ENCODE assay signal across 10 cellular contexts in the genomic region with DNA sequence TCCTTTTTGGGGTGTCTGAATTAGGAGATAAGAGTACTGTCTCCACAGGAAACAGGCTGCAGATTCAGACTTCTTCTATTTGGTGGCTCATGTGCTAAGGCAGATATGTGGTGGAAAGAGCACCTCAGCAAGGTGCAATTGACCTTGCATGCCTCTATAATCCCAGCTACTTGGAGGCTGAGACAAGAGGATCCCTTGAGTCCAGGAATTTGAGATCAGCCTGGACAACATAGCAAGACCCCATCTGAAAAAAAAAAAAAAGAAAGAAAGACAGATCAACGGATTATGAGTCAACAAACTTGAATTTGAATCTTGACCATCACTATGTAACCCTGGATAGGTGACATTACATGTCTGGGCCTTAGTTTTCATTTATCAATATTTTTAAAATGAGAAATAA.
"Had no signal": no experiment of that assay in that cellular context is flagged by ENCODE, and none has a peak within 500 bp of the region (broad histone marks: within the 10 kb centered on the region; RNA-seq: fewer than 3 reads in every experiment).

No MANE protein-coding gene starts in this region.

- H3K27ac ChIP-seq: GM23248 had no signal

- H3K27ac Mint-ChIP-seq: GM23338, H9, HFFc6 had no signal

- H3K36me3 ChIP-seq: HAP-1 had no signal

- DNase-seq: GM23248, GOT3, H7, H9, HCEC 1CT, HFFc6 had no signal

- H3K4me3 Mint-ChIP-seq: GM23338, H9, HFFc6 had no signal

- ATAC-seq: GM23338, HCT116 had no signal

- H3K9ac ChIP-seq: GM23248 had no signal

- H3K4me1 ChIP-seq: HAP-1 had no signal

- H3K4me3 ChIP-seq: GM23248, GM23338, HAP-1 had no signal

- H3K9me3 ChIP-seq: HAP-1 had no signal

- H2AFZ ChIP-seq: GM23248, GM23338 had no signal

- H3K4me2 ChIP-seq: GM23338 had no signal

- FAIRE-seq: H54 had no signal

- H3K9me3 Mint-ChIP-seq: H9, HFFc6 had no signal

- H3K4me1 Mint-ChIP-seq: GM23338 had no signal
